Comparison of ENCODE assay signal across 18 cellular contexts in genomic region chr17:1947743-1948516, GRCh38.
DNase-seq lines count a peak whose midpoint lies in the region; ATAC-seq and TF ChIP-seq lines count a peak whose summit lies in the region.
"Had no signal": no experiment of that assay in that cellular context is flagged by ENCODE, and none has a peak within 500 bp of the region (broad histone marks: within the 10 kb centered on the region; RNA-seq: fewer than 3 reads in every experiment).

No MANE protein-coding gene starts in this region.

- H3K27ac ChIP-seq in BLaER1, result peak overlapping the region; percentile 33; the same call in 1 of the 2 replicates

- peaks cover 47% of the 10 kb centered on the region for H3K4me1 ChIP-seq in BLaER1

- H3K4me2 ChIP-seq in BLaER1, result peak overlapping the region; percentile 42; the same call in 1 of the 2 replicates

- ATAC-seq in left ventricle myocardium superior, result peak; percentile 76
- ATAC-seq in HG02759 (IDR thresholded peaks at IDR 0.05; ENCODE audit: unreplicated experiment), result no peak
- ATAC-seq: Panc1, SK-N-SH treated with all-trans-retinoic acid at 6 μM for 48 hours had no signal

- TF ChIP-seq CTCF in brain (conservative IDR thresholded peaks at IDR 0.05) (no peak), nephron (IDR thresholded peaks at IDR 0.05; ENCODE audit: unreplicated experiment in 3 of 3) (no peak)

- H3K4me1 Mint-ChIP-seq in brain (peaks cover 49% of the 10 kb centered on the region), nephron (peaks cover 27% of the 10 kb centered on the region)

- H4K20me1 ChIP-seq in BLaER1, result peaks cover 23% of the 10 kb centered on the region

- H3K9me3 Mint-ChIP-seq in brain, result peaks cover 0 to 9% (median 3%) of the 10 kb centered on the region in 5 experiments
- H3K9me3 Mint-ChIP-seq in nephron, result no peaks in the 10 kb centered on the region
- H3K9me3 Mint-ChIP-seq: CD4-positive, alpha-beta memory T cell had no signal

- no peaks in the 10 kb centered on the region for H3K9me3 ChIP-seq in BLaER1
- H3K9me3 ChIP-seq: BE2C had no signal

- H3K36me3 Mint-ChIP-seq in brain, result peaks cover 4% of the 10 kb centered on the region
- H3K36me3 Mint-ChIP-seq in nephron (ENCODE audit: low read depth), result no peaks in the 10 kb centered on the region
- H3K36me3 Mint-ChIP-seq: CD4-positive, alpha-beta memory T cell had no signal

- intact Hi-C loops in left ventricle myocardium superior (cut with micrococcal nuclease), result no loop called here

- DNase-seq in left ventricle myocardium superior (peak; percentile 56), activated T-cell treated with anti-CD3 and anti-CD28 coated beads for 4 hours (no peak), NCI-H2081 (lab: John Stamatoyannopoulos, UW) (no peak)
- no peak for DNase-seq in activated CD4-positive, alpha-beta T cell treated with anti-CD3 and anti-CD28 coated beads, Interleukin-2, amount 50 U/mL, for 4 hours
- DNase-seq: 8988T; Calu3; CD4-positive, alpha-beta memory T cell; HCEC 1CT; KG1; NCI-H1092; NCI-H524 had no signal

- H3K27ac Mint-ChIP-seq in brain, result peak overlapping the region in 3 of 5 experiments; percentile 57 to 87 (median 77)
- peak overlapping the region in 2 of 3 experiments; percentile 49 to 83 for H3K27ac Mint-ChIP-seq in nephron
- H3K27ac Mint-ChIP-seq: CD4-positive, alpha-beta memory T cell had no signal

- H3K27me3 Mint-ChIP-seq in brain (peaks cover 3% of the 10 kb centered on the region), nephron (ENCODE audit: low read depth) (peaks cover 37% of the 10 kb centered on the region)
- H3K27me3 Mint-ChIP-seq: CD4-positive, alpha-beta memory T cell had no signal

- H3K9ac ChIP-seq in BLaER1, result no peak overlapping the region

- H3K4me3 ChIP-seq in BLaER1, result no peak overlapping the region

- H3K27me3 ChIP-seq in BLaER1, result no peaks in the 10 kb centered on the region
- H3K27me3 ChIP-seq: BE2C had no signal

- H3K4me3 Mint-ChIP-seq in brain, result peak overlapping the region in 1 of 5 experiments; percentile 48
- no peak overlapping the region for H3K4me3 Mint-ChIP-seq in nephron
- H3K4me3 Mint-ChIP-seq: CD4-positive, alpha-beta memory T cell had no signal

- H3K36me3 ChIP-seq in BLaER1, result no peaks in the 10 kb centered on the region
- H3K36me3 ChIP-seq: BE2C had no signal
